In the genomic region with DNA sequence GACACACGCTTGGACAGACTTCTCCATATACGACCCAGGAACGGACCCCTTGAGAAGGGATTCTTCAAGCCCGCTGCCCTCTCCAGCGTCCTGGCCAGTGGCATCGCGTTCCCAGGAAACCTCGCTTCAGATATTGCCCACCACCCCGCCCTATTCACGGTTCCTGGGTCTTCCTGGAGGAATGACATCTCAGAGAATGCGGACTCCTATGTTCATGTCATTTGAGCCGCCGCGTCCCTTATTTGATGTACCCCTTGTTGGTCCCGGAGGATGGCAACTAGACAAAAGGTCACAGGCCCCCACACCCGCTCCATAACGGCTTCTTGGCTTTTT, we compare ENCODE assay signal across 8 cellular contexts. TPM values are rescaled to one million over a fixed set of nuclear protein-coding genes. Genes with fewer than 3 reads are reported as not detected.
DNase-seq lines count a peak whose midpoint lies in the region; ATAC-seq and TF ChIP-seq lines count a peak whose summit lies in the region.

No MANE protein-coding gene starts in this region.

- H3K9me2 ChIP-seq in GM23338 (ENCODE audit: insufficient read depth): no peaks in the 10 kb centered on the region

- H3K27me3 Mint-ChIP-seq in GM23338 (ENCODE audit: insufficient read depth, low read depth, poor library complexity): peaks cover 41% of the 10 kb centered on the region

- H3K27me3 ChIP-seq in GM23338 (ENCODE audit: insufficient read depth) (peaks cover 47% of the 10 kb centered on the region), esophagus squamous epithelium (no peaks in the 10 kb centered on the region)

- peaks cover 14% of the 10 kb centered on the region; the same call in 2 of the 3 replicates for H3K4me1 Mint-ChIP-seq in GM23338

- ATAC-seq in GM23338 (peak; percentile 10), GM18870 (IDR thresholded peaks at IDR 0.05; ENCODE audit: unreplicated experiment) (no peak), GM18517 (IDR thresholded peaks at IDR 0.05; ENCODE audit: unreplicated experiment) (no peak)

- H3K4me2 ChIP-seq in GM23338: peak overlapping the region; percentile 99

- no peak for TF ChIP-seq POLR2A in esophagus squamous epithelium (IDR thresholded peaks at IDR 0.05)

- no peak overlapping the region for H3K27ac Mint-ChIP-seq in GM23338

- no peaks in the 10 kb centered on the region; the same call in 2 of the 3 replicates for H3K36me3 Mint-ChIP-seq in GM23338 (ENCODE audit: low read depth)

- intact Hi-C loops in esophagus squamous epithelium (cut with DNase I): no loop called here
- intact Hi-C loops in posterior vena cava (cut with DNase I): no loop called here

- H2AFZ ChIP-seq in GM23338: peak overlapping the region; percentile 100

- H3K4me3 Mint-ChIP-seq in GM23338: peak overlapping the region; percentile 94

- H3K27ac ChIP-seq in GM23338 (ENCODE audit: low read depth) (no peak overlapping the region), esophagus squamous epithelium (peak overlapping the region; percentile 77 to 95 (median 92))

- TF ChIP-seq CTCF in GM23338 (conservative IDR thresholded peaks at IDR 0.05; ENCODE audit: low read depth in 2 of 2) (no peak), esophagus squamous epithelium (IDR thresholded peaks at IDR 0.05) (no peak)

- H3K4me1 ChIP-seq in GM23338 (ENCODE audit: insufficient read depth): peaks cover 7% of the 10 kb centered on the region
- H3K4me1 ChIP-seq in esophagus squamous epithelium: peaks cover 9 to 43% (median 14%) of the 10 kb centered on the region in 3 donors

- peaks cover 35% of the 10 kb centered on the region for H3K79me2 ChIP-seq in GM23338 (replicated peaks; ENCODE audit: insufficient read depth)

- peak; percentile 22 for DNase-seq in GM23338 (ENCODE audit: low spot score)
- peak; percentile 15 for DNase-seq in SK-N-DZ (ENCODE audit: low spot score)
- DNase-seq in esophagus squamous epithelium (lab: John Stamatoyannopoulos, UW): no peak
- DNase-seq in posterior vena cava (ENCODE audit: low spot score): peak; percentile 79
- DNase-seq in NCI-H1105 (lab: John Stamatoyannopoulos, UW): no peak
- no peak for DNase-seq in NCI-H2196 treated with DMSO at 0.1 percent for 48 hours (lab: John Stamatoyannopoulos, UW; ENCODE audit: unreplicated experiment)

- no peaks in the 10 kb centered on the region; the same call in 2 of the 3 replicates for H3K9me3 Mint-ChIP-seq in GM23338

- H3K4me3 ChIP-seq in GM23338 (peak overlapping the region; percentile 92), esophagus squamous epithelium (peak overlapping the region; percentile 84 to 99 (median 92))

- H3F3A ChIP-seq in GM23338 (replicated peaks; ENCODE audit: low read depth): no peaks in the 10 kb centered on the region

- H3K36me3 ChIP-seq in GM23338 (ENCODE audit: insufficient read depth): no peaks in the 10 kb centered on the region
- peaks cover 0 to under 1% (median 0%) of the 10 kb centered on the region in 3 donors for H3K36me3 ChIP-seq in esophagus squamous epithelium

- WGBS in esophagus squamous epithelium, 2 donors: 0% methylated on average over 16 to 17 of the region's 17 CpGs

- H3K9me3 ChIP-seq in esophagus squamous epithelium: no peaks in the 10 kb centered on the region

- H4K20me1 ChIP-seq in GM23338 (replicated peaks; ENCODE audit: insufficient read depth): peaks cover 11% of the 10 kb centered on the region; the same call in 1 of the 2 replicates

TF ChIP-seq in GM23338, 12 proteins besides CTCF, POLR2A, EP300 and RAD21:
- TF ChIP-seq, protein P1, sequence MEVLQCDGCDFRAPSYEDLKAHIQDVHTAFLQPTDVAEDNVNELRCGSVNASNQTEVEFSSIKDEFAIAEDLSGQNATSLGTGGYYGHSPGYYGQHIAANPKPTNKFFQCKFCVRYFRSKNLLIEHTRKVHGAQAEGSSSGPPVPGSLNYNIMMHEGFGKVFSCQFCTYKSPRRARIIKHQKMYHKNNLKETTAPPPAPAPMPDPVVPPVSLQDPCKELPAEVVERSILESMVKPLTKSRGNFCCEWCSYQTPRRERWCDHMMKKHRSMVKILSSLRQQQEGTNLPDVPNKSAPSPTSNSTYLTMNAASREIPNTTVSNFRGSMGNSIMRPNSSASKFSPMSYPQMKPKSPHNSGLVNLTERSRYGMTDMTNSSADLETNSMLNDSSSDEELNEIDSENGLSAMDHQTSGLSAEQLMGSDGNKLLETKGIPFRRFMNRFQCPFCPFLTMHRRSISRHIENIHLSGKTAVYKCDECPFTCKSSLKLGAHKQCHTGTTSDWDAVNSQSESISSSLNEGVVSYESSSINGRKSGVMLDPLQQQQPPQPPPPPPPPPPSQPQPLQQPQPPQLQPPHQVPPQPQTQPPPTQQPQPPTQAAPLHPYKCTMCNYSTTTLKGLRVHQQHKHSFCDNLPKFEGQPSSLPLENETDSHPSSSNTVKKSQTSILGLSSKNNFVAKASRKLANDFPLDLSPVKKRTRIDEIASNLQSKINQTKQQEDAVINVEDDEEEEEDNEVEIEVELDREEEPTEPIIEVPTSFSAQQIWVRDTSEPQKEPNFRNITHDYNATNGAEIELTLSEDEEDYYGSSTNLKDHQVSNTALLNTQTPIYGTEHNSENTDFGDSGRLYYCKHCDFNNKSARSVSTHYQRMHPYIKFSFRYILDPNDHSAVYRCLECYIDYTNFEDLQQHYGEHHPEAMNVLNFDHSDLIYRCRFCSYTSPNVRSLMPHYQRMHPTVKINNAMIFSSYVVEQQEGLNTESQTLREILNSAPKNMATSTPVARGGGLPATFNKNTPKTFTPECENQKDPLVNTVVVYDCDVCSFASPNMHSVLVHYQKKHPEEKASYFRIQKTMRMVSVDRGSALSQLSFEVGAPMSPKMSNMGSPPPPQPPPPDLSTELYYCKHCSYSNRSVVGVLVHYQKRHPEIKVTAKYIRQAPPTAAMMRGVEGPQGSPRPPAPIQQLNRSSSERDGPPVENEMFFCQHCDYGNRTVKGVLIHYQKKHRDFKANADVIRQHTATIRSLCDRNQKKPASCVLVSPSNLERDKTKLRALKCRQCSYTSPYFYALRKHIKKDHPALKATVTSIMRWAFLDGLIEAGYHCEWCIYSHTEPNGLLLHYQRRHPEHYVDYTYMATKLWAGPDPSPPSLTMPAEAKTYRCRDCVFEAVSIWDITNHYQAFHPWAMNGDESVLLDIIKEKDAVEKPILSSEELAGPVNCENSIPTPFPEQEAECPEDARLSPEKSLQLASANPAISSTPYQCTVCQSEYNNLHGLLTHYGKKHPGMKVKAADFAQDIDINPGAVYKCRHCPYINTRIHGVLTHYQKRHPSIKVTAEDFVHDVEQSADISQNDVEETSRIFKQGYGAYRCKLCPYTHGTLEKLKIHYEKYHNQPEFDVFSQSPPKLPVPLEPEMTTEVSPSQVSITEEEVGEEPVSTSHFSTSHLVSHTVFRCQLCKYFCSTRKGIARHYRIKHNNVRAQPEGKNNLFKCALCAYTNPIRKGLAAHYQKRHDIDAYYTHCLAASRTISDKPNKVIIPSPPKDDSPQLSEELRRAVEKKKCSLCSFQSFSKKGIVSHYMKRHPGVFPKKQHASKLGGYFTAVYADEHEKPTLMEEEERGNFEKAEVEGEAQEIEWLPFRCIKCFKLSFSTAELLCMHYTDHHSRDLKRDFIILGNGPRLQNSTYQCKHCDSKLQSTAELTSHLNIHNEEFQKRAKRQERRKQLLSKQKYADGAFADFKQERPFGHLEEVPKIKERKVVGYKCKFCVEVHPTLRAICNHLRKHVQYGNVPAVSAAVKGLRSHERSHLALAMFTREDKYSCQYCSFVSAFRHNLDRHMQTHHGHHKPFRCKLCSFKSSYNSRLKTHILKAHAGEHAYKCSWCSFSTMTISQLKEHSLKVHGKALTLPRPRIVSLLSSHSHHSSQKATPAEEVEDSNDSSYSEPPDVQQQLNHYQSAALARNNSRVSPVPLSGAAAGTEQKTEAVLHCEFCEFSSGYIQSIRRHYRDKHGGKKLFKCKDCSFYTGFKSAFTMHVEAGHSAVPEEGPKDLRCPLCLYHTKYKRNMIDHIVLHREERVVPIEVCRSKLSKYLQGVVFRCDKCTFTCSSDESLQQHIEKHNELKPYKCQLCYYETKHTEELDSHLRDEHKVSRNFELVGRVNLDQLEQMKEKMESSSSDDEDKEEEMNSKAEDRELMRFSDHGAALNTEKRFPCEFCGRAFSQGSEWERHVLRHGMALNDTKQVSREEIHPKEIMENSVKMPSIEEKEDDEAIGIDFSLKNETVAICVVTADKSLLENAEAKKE (CRISPR knock-in tag; IDR thresholded peaks at IDR 0.05): no peak
- TF ChIP-seq EZH2 (IDR thresholded peaks at IDR 0.05; ENCODE audit: low read depth, unreplicated experiment): peak; percentile 32
TF ChIP-seq in GM23338: peak in this region for 1.

RNA-seq across cellular contexts. Expression of gene CCDC93, which starts 0.6 kb away (rescaled TPM):
- 9.8 and 13.1 TPM in 2 replicates for total RNA-seq in GM23338 (2014; rRNA removed; shearing (Covaris generic))
- polyA plus RNA-seq in GM23338 (2016; fragmentation: Nextera tagmentation; extraction: Ambion mirVana): 12.3 and 16.8 TPM in 2 replicates
- 10.3 and 23.6 TPM in 2 replicates for polyA plus RNA-seq in SK-N-DZ (2014; cell fraction: cytosol; rRNA removed)
- polyA plus RNA-seq in SK-N-DZ (2014; cell fraction: nucleus; rRNA removed): 63.1 and 93.1 TPM in 2 replicates
- total RNA-seq in esophagus squamous epithelium (10 to 100 TPM; 10.6 to 20.4 (median 17.2) TPM), posterior vena cava (10 to 100 TPM; 24.7 to 28.1 TPM)

Comparison
In these comparisons a context has a peak if more than half of its experiments do, and no peak if none do; other contexts are left out.
1. DNase-seq: peak in GM23338 (single experiment), SK-N-DZ (single experiment) and posterior vena cava (single experiment); none in esophagus squamous epithelium (single experiment), NCI-H1105 (single experiment) and NCI-H2196 treated with DMSO at 0.1 percent for 48 hours (single experiment).